ENCODE assay signal across 15 cellular contexts in the genomic region with DNA sequence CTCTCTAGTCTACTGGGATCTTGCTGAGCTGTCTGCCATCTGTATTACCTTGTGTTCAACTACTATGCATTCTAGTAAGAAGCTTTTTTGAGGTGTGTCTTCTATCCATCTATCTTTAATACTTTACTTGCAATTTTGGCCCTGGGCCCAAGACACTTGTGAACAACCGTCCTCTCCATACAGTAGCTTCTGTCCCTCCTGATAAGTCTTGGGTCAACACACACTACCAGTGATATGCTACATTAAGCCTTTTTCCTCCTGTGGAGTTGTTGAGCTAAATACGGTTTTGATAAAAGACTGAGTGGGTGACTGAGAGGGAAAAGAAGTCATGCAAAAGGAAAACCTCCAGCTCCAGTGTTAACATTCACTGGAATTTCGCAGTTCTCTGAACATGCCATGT.
"Had no signal": no experiment of that assay in that cellular context is flagged by ENCODE, and none has a peak within 500 bp of the region (broad histone marks: within the 10 kb centered on the region; RNA-seq: fewer than 3 reads in every experiment).

No MANE protein-coding gene starts in this region.

- H3K4me1 Mint-ChIP-seq: nephron had no signal

- DNase-seq: dermis blood vessel endothelial cell; foreskin keratinocyte; head of caudate nucleus; hippocampal formation; left colon; left ventricle myocardium superior; mesendoderm; naive B cell; sigmoid colon; stimulated activated CD4-positive, alpha-beta T cell treated with anti-CD3 and anti-CD28 coated beads, Interleukin-12 subunit alpha, Interleukin-12 subunit beta, amount 100 ng/mL, for 4 hours; stimulated activated naive CD4-positive, alpha-beta T cell; stomach; substantia nigra; trophoblast cell had no signal

- ATAC-seq: foreskin keratinocyte, left colon, left ventricle myocardium superior had no signal

- H3K9me3 Mint-ChIP-seq: naive B cell, nephron had no signal

- H3K4me3 Mint-ChIP-seq: nephron had no signal

- H3K27me3 Mint-ChIP-seq: naive B cell had no signal

- H3K27ac Mint-ChIP-seq: nephron had no signal

- H3K36me3 Mint-ChIP-seq: naive B cell had no signal
